ENCODE assay signal across 8 cellular contexts in the genomic region with DNA sequence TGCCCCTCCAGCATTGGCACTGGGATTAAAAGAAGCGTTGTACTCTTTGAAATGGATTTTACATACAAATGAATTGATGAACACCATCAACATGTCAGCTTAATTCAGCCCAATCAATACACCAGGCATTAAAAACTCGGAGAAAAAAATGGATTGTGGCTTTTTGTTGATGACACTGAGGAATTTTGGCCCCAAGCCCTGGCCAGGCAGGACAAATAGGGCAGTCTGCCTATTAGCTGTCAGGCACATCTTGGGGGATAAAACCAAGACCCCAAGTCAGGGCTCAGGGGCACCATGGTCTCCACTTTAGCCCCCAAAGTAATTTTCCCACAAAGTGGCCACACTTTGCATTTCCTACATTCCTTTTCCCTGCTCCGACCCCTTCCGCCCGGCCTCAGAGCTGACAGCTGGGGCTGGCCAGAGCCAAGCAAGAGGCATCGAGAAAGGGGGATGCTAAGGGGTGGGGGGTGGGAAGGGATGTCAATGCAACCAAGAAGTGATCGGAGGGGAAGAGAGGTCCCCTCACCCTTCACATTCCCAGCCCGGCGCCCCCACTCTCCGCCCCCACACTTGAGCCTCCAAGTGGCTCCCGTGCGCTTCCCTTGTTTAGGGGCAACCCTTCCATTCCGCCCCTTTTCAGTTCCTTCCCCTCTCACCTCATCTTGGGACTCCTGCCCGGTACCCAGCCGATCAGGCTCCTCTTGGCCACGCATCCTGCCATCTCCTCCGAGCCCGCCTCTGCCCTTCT. TPM values are rescaled to one million over a fixed set of nuclear protein-coding genes. Genes with fewer than 3 reads are reported as not detected.
DNase-seq lines count a peak whose midpoint lies in the region; ATAC-seq and TF ChIP-seq lines count a peak whose summit lies in the region.

No MANE protein-coding gene starts in this region.

- in situ Hi-C loops in astrocyte of the cerebellum (cut with HindIII; ENCODE audit: low sequenced_read_pairs), result no loop called here

- peak overlapping the region; percentile 49 to 86 (median 81); a peak in 21 of 22 replicates for H3K27ac ChIP-seq in BLaER1 treated with 17β-estradiol and CSF1 and Interleukin-3, amounts not matched to agents 10 nM and 100 nM
- peak overlapping the region in 1 of 2 donors; percentile 63 for H3K27ac ChIP-seq in liver (ENCODE audit: low read depth in 1 of 2, low read length in 2 of 2)
- peak overlapping the region; percentile 81 to 89 (median 87) for H3K27ac ChIP-seq in thyroid gland

- H3K9ac ChIP-seq in BLaER1 treated with 17β-estradiol and CSF1 and Interleukin-3, amounts not matched to agents 10 nM and 100 nM, result peak overlapping the region; percentile 85 to 90 (median 89)
- H3K9ac ChIP-seq in liver (ENCODE audit: low read depth in 1 of 2, low read length in 2 of 2), result peak overlapping the region; percentile 29 to 77

- no peaks in the 10 kb centered on the region for H3K9me3 ChIP-seq in BLaER1 treated with 17β-estradiol and CSF1 and Interleukin-3, amounts not matched to agents 10 nM and 100 nM (replicated peaks in 1 of 11)
- H3K9me3 ChIP-seq in liver (ENCODE audit: control insufficient read depth in 4 of 4, low read length in 3 of 4) (no peaks in the 10 kb centered on the region), thyroid gland (no peaks in the 10 kb centered on the region)

- H3K4me1 ChIP-seq in BLaER1 treated with 17β-estradiol and CSF1 and Interleukin-3, amounts not matched to agents 10 nM and 100 nM, result peaks cover 52 to 75% (median 68%) of the 10 kb centered on the region in 10 experiments
- H3K4me1 ChIP-seq in liver (ENCODE audit: control insufficient read depth in 4 of 4, insufficient read depth in 4 of 4, low read length in 3 of 4) (peaks cover 3 to 22% (median 11%) of the 10 kb centered on the region in 4 donors), thyroid gland (peaks cover 0 to 12% of the 10 kb centered on the region in 2 donors)

- H3K4me2 ChIP-seq in BLaER1 treated with 17β-estradiol and CSF1 and Interleukin-3, amounts not matched to agents 10 nM and 100 nM, result peak overlapping the region; percentile 90 to 100 (median 98)

- no peak for TF ChIP-seq POLR2A in thyroid gland (IDR thresholded peaks at IDR 0.05)

- no peaks in the 10 kb centered on the region for H3K27me3 ChIP-seq in BLaER1 treated with 17β-estradiol and CSF1 and Interleukin-3, amounts not matched to agents 10 nM and 100 nM
- H3K27me3 ChIP-seq in liver (ENCODE audit: control insufficient read depth in 4 of 4, insufficient read depth in 4 of 4, low read length in 3 of 4) (no peaks in the 10 kb centered on the region), thyroid gland (no peaks in the 10 kb centered on the region)

- ATAC-seq in HG03196 (IDR thresholded peaks at IDR 0.05; ENCODE audit: unreplicated experiment) (peak; percentile 2), GM19351 (IDR thresholded peaks at IDR 0.05; ENCODE audit: unreplicated experiment) (no peak), HG03571 (IDR thresholded peaks at IDR 0.05; ENCODE audit: unreplicated experiment) (no peak)

- no peak for TF ChIP-seq CTCF in astrocyte of the cerebellum (IDR thresholded peaks at IDR 0.05; ENCODE audit: low read depth, low read length, missing control alignments)
- no peak for TF ChIP-seq CTCF in liver (IDR thresholded peaks at IDR 0.05; ENCODE audit: low read depth, low read length, missing input control)
- no peak for TF ChIP-seq CTCF in thyroid gland (IDR thresholded peaks at IDR 0.05)

- intact Hi-C loops in thyroid gland (cut with DNase I), result no loop called here

- H4K20me1 ChIP-seq in BLaER1 treated with 17β-estradiol and CSF1 and Interleukin-3, amounts not matched to agents 10 nM and 100 nM, result peaks cover 0 to 8% (median 0%) of the 10 kb centered on the region in 11 experiments; a peak in 3 of 22 replicates

- H3K4me3 ChIP-seq in BLaER1 treated with 17β-estradiol and CSF1 and Interleukin-3, amounts not matched to agents 10 nM and 100 nM, result peak overlapping the region; percentile 84 to 100 (median 98)
- H3K4me3 ChIP-seq in astrocyte of the cerebellum (ENCODE audit: low read depth, low read length) (peak overlapping the region; percentile 97), liver (ENCODE audit: low read depth in 1 of 3, low read length in 3 of 3) (peak overlapping the region; percentile 87 to 93 (median 88)), thyroid gland (replicated peaks in 1 of 3) (peak overlapping the region; percentile 88 to 100 (median 98))

- H3K36me3 ChIP-seq in BLaER1 treated with 17β-estradiol and CSF1 and Interleukin-3, amounts not matched to agents 10 nM and 100 nM, result no peaks in the 10 kb centered on the region
- peaks cover 0 to 3% (median 0%) of the 10 kb centered on the region in 4 donors for H3K36me3 ChIP-seq in liver (ENCODE audit: control insufficient read depth in 4 of 4, insufficient read depth in 3 of 4, low read depth in 1 of 4, low read length in 3 of 4)
- H3K36me3 ChIP-seq in thyroid gland, result no peaks in the 10 kb centered on the region

- no peak for DNase-seq in astrocyte of the cerebellum (ENCODE audit: low read depth)
- DNase-seq in thyroid gland, result peak in 1 of 2 donors; percentile 13
- DNase-seq in stimulated activated CD4-positive, alpha-beta T cell treated with anti-CD3 and anti-CD28 coated beads, Interleukin-4, amount 100 ng/mL, for 4 hours, result no peak

- no peak for TF ChIP-seq RAD21 in liver (IDR thresholded peaks at IDR 0.05)

- WGBS in liver, result 13% methylated on average over 18 of the region's 18 CpGs
- 7 to 9% methylated on average over 16 to 18 of the region's 18 CpGs for WGBS in thyroid gland, 2 donors

TF ChIP-seq in liver, 16 proteins besides CTCF, POLR2A, EP300 and RAD21:
- TF ChIP-seq, protein P1, sequence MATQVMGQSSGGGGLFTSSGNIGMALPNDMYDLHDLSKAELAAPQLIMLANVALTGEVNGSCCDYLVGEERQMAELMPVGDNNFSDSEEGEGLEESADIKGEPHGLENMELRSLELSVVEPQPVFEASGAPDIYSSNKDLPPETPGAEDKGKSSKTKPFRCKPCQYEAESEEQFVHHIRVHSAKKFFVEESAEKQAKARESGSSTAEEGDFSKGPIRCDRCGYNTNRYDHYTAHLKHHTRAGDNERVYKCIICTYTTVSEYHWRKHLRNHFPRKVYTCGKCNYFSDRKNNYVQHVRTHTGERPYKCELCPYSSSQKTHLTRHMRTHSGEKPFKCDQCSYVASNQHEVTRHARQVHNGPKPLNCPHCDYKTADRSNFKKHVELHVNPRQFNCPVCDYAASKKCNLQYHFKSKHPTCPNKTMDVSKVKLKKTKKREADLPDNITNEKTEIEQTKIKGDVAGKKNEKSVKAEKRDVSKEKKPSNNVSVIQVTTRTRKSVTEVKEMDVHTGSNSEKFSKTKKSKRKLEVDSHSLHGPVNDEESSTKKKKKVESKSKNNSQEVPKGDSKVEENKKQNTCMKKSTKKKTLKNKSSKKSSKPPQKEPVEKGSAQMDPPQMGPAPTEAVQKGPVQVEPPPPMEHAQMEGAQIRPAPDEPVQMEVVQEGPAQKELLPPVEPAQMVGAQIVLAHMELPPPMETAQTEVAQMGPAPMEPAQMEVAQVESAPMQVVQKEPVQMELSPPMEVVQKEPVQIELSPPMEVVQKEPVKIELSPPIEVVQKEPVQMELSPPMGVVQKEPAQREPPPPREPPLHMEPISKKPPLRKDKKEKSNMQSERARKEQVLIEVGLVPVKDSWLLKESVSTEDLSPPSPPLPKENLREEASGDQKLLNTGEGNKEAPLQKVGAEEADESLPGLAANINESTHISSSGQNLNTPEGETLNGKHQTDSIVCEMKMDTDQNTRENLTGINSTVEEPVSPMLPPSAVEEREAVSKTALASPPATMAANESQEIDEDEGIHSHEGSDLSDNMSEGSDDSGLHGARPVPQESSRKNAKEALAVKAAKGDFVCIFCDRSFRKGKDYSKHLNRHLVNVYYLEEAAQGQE (IDR thresholded peaks at IDR 0.05), result no peak
- TF ChIP-seq NR2F2 (IDR thresholded peaks at IDR 0.05) (no peak), GABPA (IDR thresholded peaks at IDR 0.05 in 1 of 2, conservative IDR thresholded peaks at IDR 0.05 in 1 of 2) (no peak), EGR1 (IDR thresholded peaks at IDR 0.05; ENCODE audit: low read depth in 2 of 2) (no peak), FOXA2 (IDR thresholded peaks at IDR 0.05) (no peak), TAF1 (conservative IDR thresholded peaks at IDR 0.05) (no peak), YY1 (IDR thresholded peaks at IDR 0.05) (no peak), FOXA1 (IDR thresholded peaks at IDR 0.05) (no peak), RXRA (IDR thresholded peaks at IDR 0.05) (no peak), HNF4A (conservative IDR thresholded peaks at IDR 0.05) (no peak), HNF4G (IDR thresholded peaks at IDR 0.05) (no peak)
- TF ChIP-seq, protein P2, sequence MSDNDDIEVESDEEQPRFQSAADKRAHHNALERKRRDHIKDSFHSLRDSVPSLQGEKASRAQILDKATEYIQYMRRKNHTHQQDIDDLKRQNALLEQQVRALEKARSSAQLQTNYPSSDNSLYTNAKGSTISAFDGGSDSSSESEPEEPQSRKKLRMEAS (IDR thresholded peaks at IDR 0.05), result no peak
- TF ChIP-seq, protein P3, sequence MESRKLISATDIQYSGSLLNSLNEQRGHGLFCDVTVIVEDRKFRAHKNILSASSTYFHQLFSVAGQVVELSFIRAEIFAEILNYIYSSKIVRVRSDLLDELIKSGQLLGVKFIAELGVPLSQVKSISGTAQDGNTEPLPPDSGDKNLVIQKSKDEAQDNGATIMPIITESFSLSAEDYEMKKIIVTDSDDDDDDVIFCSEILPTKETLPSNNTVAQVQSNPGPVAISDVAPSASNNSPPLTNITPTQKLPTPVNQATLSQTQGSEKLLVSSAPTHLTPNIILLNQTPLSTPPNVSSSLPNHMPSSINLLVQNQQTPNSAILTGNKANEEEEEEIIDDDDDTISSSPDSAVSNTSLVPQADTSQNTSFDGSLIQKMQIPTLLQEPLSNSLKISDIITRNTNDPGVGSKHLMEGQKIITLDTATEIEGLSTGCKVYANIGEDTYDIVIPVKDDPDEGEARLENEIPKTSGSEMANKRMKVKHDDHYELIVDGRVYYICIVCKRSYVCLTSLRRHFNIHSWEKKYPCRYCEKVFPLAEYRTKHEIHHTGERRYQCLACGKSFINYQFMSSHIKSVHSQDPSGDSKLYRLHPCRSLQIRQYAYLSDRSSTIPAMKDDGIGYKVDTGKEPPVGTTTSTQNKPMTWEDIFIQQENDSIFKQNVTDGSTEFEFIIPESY (IDR thresholded peaks at IDR 0.05), result no peak
- TF ChIP-seq, protein P4, sequence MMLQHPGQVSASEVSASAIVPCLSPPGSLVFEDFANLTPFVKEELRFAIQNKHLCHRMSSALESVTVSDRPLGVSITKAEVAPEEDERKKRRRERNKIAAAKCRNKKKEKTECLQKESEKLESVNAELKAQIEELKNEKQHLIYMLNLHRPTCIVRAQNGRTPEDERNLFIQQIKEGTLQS (IDR thresholded peaks at IDR 0.05), result no peak

RNA-seq across cellular contexts. Expression of a gene that starts 0.7 kb away (rescaled TPM):
- total RNA-seq in liver (10 to 100 TPM in 1 of 2 donors, 1 to 10 TPM in 1; 3.8 to 13.6 TPM), thyroid gland (10 to 100 TPM; 25.4 to 39.6 (median 28.1) TPM)
- polyA plus RNA-seq in liver, result 1 to 10 TPM; 5.8 to 9.7 TPM

RNA-seq across cellular contexts. Expression of a gene that starts 34.0 kb away (rescaled TPM):
- total RNA-seq in liver, result not detected
- polyA plus RNA-seq in liver, result under 1 TPM; 0.09 to 0.33 TPM
- total RNA-seq in thyroid gland, result not detected
